ENCODE assay signal across 24 cellular contexts in genomic region chr6:93079061-93079460, GRCh38.
"Had no signal": no experiment of that assay in that cellular context is flagged by ENCODE, and none has a peak within 500 bp of the region (broad histone marks: within the 10 kb centered on the region; RNA-seq: fewer than 3 reads in every experiment).

No MANE protein-coding gene starts in this region.

- H3K36me3 Mint-ChIP-seq: naive B cell; stimulated activated naive B cell treated with anti-CD40 and anti-IgM and Interleukin-4, amounts not matched to agents 10 μg/mL and 1 μg/mL and 100 μg/mL, for 72 hours had no signal

- DNase-seq: cerebellar nuclear complex; effector memory CD8-positive, alpha-beta T cell; gastrocnemius medialis; heart right ventricle; hypothalamus; left lung; lower lobe of right lung; mesenchymal stem cell; naive B cell; psoas muscle; retina; right lobe of liver; stimulated activated CD4-positive, alpha-beta T cell treated with anti-CD3 and anti-CD28 coated beads, Interleukin-15, amount 100 ng/mL, for 24 hours; stimulated activated CD4-positive, alpha-beta T cell treated with anti-CD3 and anti-CD28 coated beads, Interleukin-1b, Interleukin-23, amount 100 ng/mL, for 48 hours; stimulated activated CD4-positive, alpha-beta T cell treated with anti-CD3 and anti-CD28 coated beads, Interleukin-4, amount 100 ng/mL, for 24 hours; stimulated activated naive B cell treated with anti-CD40 and anti-IgM and Interleukin-4, amounts not matched to agents 10 μg/mL and 1 μg/mL and 100 μg/mL, for 72 hours; stomach; substantia nigra; transverse colon had no signal

- H3K27ac Mint-ChIP-seq: dendritic cell treated with granulocyte-macrophage colony-stimulating factor and Interleukin-4, amounts not matched to agents 40 ng/mL and 50 ng/mL, for 4 days; effector memory CD8-positive, alpha-beta T cell; naive B cell; nephron; stimulated activated naive B cell treated with anti-CD40 and anti-IgM and Interleukin-4, amounts not matched to agents 10 μg/mL and 1 μg/mL and 100 μg/mL, for 72 hours had no signal

- H3K4me3 ChIP-seq: esophagus muscularis mucosa, gastrocnemius medialis, heart right ventricle, left lung, lower lobe of right lung, psoas muscle, right lobe of liver, stomach, thoracic aorta, transverse colon had no signal

- ATAC-seq: effector memory CD8-positive, alpha-beta T cell; gastrocnemius medialis; heart right ventricle; left lung; lower lobe of right lung; psoas muscle; right lobe of liver; stimulated activated naive B cell treated with anti-CD40 and anti-IgM and Interleukin-4, amounts not matched to agents 10 μg/mL and 1 μg/mL and 100 μg/mL, for 72 hours had no signal

- H3K27me3 Mint-ChIP-seq: dendritic cell treated with granulocyte-macrophage colony-stimulating factor and Interleukin-4, amounts not matched to agents 40 ng/mL and 50 ng/mL, for 4 days; effector memory CD8-positive, alpha-beta T cell; naive B cell; stimulated activated naive B cell treated with anti-CD40 and anti-IgM and Interleukin-4, amounts not matched to agents 10 μg/mL and 1 μg/mL and 100 μg/mL, for 72 hours had no signal

- H3K27ac ChIP-seq: epithelial cell of prostate, esophagus muscularis mucosa, gastrocnemius medialis, heart right ventricle, left lung, lower lobe of right lung, psoas muscle, right lobe of liver, stomach, thoracic aorta, transverse colon had no signal

- H3K27me3 ChIP-seq: esophagus muscularis mucosa, gastrocnemius medialis, heart right ventricle, left lung, right lobe of liver, stomach, transverse colon had no signal

- H3K36me3 ChIP-seq: esophagus muscularis mucosa, gastrocnemius medialis, heart right ventricle, left lung, lower lobe of right lung, right lobe of liver, stomach, thoracic aorta, transverse colon had no signal

- H3K4me1 Mint-ChIP-seq: naive B cell; stimulated activated naive B cell treated with anti-CD40 and anti-IgM and Interleukin-4, amounts not matched to agents 10 μg/mL and 1 μg/mL and 100 μg/mL, for 72 hours had no signal

- H3K4me3 Mint-ChIP-seq: dendritic cell treated with granulocyte-macrophage colony-stimulating factor and Interleukin-4, amounts not matched to agents 40 ng/mL and 50 ng/mL, for 4 days; effector memory CD8-positive, alpha-beta T cell; naive B cell; nephron; stimulated activated naive B cell treated with anti-CD40 and anti-IgM and Interleukin-4, amounts not matched to agents 10 μg/mL and 1 μg/mL and 100 μg/mL, for 72 hours had no signal

- H3K9me3 Mint-ChIP-seq: stimulated activated naive B cell treated with anti-CD40 and anti-IgM and Interleukin-4, amounts not matched to agents 10 μg/mL and 1 μg/mL and 100 μg/mL, for 72 hours had no signal

- H3K4me1 ChIP-seq: gastrocnemius medialis, heart right ventricle, left lung, lower lobe of right lung, psoas muscle, right lobe of liver, stomach, transverse colon had no signal
